ENCODE assay signal across 10 cellular contexts in genomic region chr17:48723555-48724239, GRCh38. TPM values are rescaled to one million over a fixed set of nuclear protein-coding genes. Genes with fewer than 3 reads are reported as not detected.
DNase-seq lines count a peak whose midpoint lies in the region; ATAC-seq and TF ChIP-seq lines count a peak whose summit lies in the region.
"Had no signal": no experiment of that assay in that cellular context is flagged by ENCODE, and none has a peak within 500 bp of the region (broad histone marks: within the 10 kb centered on the region; RNA-seq: fewer than 3 reads in every experiment).

No MANE protein-coding gene starts in this region.

- no peak overlapping the region for H3K27ac Mint-ChIP-seq in glutamatergic neuron (ENCODE audit: unreplicated experiment)
- no peak overlapping the region for H3K27ac Mint-ChIP-seq in stimulated activated memory B cell treated with anti-CD40 and anti-IgM and Interleukin-4, amounts not matched to agents 10 μg/mL and 1 μg/mL and 100 μg/mL, for 72 hours

- H3K27ac ChIP-seq in RWPE2 (ENCODE audit: poor library complexity, severe bottlenecking), result no peak overlapping the region

- H3K9me3 ChIP-seq in RWPE2 (ENCODE audit: severe bottlenecking), result no peaks in the 10 kb centered on the region

- no peaks in the 10 kb centered on the region for H3K36me3 Mint-ChIP-seq in activated T-cell treated with anti-CD3 and anti-CD28 coated beads, Interleukin-2, amount 50 U/mL, for 4 hours (ENCODE audit: insufficient read depth)
- H3K36me3 Mint-ChIP-seq in glutamatergic neuron (ENCODE audit: unreplicated experiment), result peaks cover 3% of the 10 kb centered on the region
- no peaks in the 10 kb centered on the region for H3K36me3 Mint-ChIP-seq in stimulated activated memory B cell treated with anti-CD40 and anti-IgM and Interleukin-4, amounts not matched to agents 10 μg/mL and 1 μg/mL and 100 μg/mL, for 72 hours

- peaks cover 26% of the 10 kb centered on the region for H3K4me1 Mint-ChIP-seq in activated T-cell treated with anti-CD3 and anti-CD28 coated beads, Interleukin-2, amount 50 U/mL, for 4 hours (ENCODE audit: low read depth)
- H3K4me1 Mint-ChIP-seq in glutamatergic neuron (ENCODE audit: low read depth, unreplicated experiment), result peaks cover 3% of the 10 kb centered on the region
- H3K4me1 Mint-ChIP-seq in stimulated activated memory B cell treated with anti-CD40 and anti-IgM and Interleukin-4, amounts not matched to agents 10 μg/mL and 1 μg/mL and 100 μg/mL, for 72 hours, result peaks cover 33% of the 10 kb centered on the region

- H3K27me3 Mint-ChIP-seq in activated T-cell treated with anti-CD3 and anti-CD28 coated beads, Interleukin-2, amount 50 U/mL, for 4 hours (ENCODE audit: low read depth), result peaks cover 93% of the 10 kb centered on the region
- H3K27me3 Mint-ChIP-seq in glutamatergic neuron (ENCODE audit: unreplicated experiment), result peaks cover 49% of the 10 kb centered on the region
- peaks cover 99% of the 10 kb centered on the region for H3K27me3 Mint-ChIP-seq in stimulated activated memory B cell treated with anti-CD40 and anti-IgM and Interleukin-4, amounts not matched to agents 10 μg/mL and 1 μg/mL and 100 μg/mL, for 72 hours

- TF ChIP-seq CTCF in RWPE2 (IDR thresholded peaks at IDR 0.05; ENCODE audit: poor library complexity, severe bottlenecking) (no peak), glutamatergic neuron (IDR thresholded peaks at IDR 0.05; ENCODE audit: partially characterized antibody, unreplicated experiment) (no peak)

- no peaks in the 10 kb centered on the region for H3K4me1 ChIP-seq in RWPE2 (ENCODE audit: insufficient read depth, poor library complexity, severe bottlenecking)

- H3K4me3 ChIP-seq in RWPE2 (ENCODE audit: severe bottlenecking), result no peak overlapping the region

- H3K27me3 ChIP-seq in RWPE2 (ENCODE audit: insufficient read depth, poor library complexity, severe bottlenecking), result peaks cover 100% of the 10 kb centered on the region

- no peak for ATAC-seq in activated T-cell treated with anti-CD3 and anti-CD28 coated beads, Interleukin-2, amount 50 U/mL, for 4 hours
- ATAC-seq in RWPE2 (ENCODE audit: low read depth) (no peak), GM21515 (IDR thresholded peaks at IDR 0.05; ENCODE audit: unreplicated experiment) (no peak), GM21390 (IDR thresholded peaks at IDR 0.05; ENCODE audit: unreplicated experiment) (no peak)
- no peak for ATAC-seq in stimulated activated memory B cell treated with anti-CD40 and anti-IgM and Interleukin-4, amounts not matched to agents 10 μg/mL and 1 μg/mL and 100 μg/mL, for 72 hours

- H3K4me3 Mint-ChIP-seq in activated T-cell treated with anti-CD3 and anti-CD28 coated beads, Interleukin-2, amount 50 U/mL, for 4 hours, result peak overlapping the region; percentile 61
- peak overlapping the region; percentile 32 for H3K4me3 Mint-ChIP-seq in glutamatergic neuron (ENCODE audit: unreplicated experiment)
- H3K4me3 Mint-ChIP-seq in stimulated activated memory B cell treated with anti-CD40 and anti-IgM and Interleukin-4, amounts not matched to agents 10 μg/mL and 1 μg/mL and 100 μg/mL, for 72 hours, result peak overlapping the region; percentile 38

- no peaks in the 10 kb centered on the region for H3K36me3 ChIP-seq in RWPE2 (ENCODE audit: low read depth)

- no peak for DNase-seq in activated T-cell treated with anti-CD3 and anti-CD28 coated beads, Interleukin-2, amount 50 U/mL, for 4 hours
- no peak for DNase-seq in activated T-cell treated with anti-CD3 and anti-CD28 coated beads for 4 hours
- peak; percentile 34 for DNase-seq in RWPE2 (ENCODE audit: low spot score)
- DNase-seq in glutamatergic neuron, result no peak
- DNase-seq in C1 segment of cervical spinal cord (lab: John Stamatoyannopoulos, UW), result no peak

- H3K9me3 Mint-ChIP-seq in activated T-cell treated with anti-CD3 and anti-CD28 coated beads, Interleukin-2, amount 50 U/mL, for 4 hours, result no peaks in the 10 kb centered on the region
- H3K9me3 Mint-ChIP-seq in glutamatergic neuron (ENCODE audit: unreplicated experiment), result peaks cover 1% of the 10 kb centered on the region
- H3K9me3 Mint-ChIP-seq in stimulated activated memory B cell treated with anti-CD40 and anti-IgM and Interleukin-4, amounts not matched to agents 10 μg/mL and 1 μg/mL and 100 μg/mL, for 72 hours, result no peaks in the 10 kb centered on the region

RNA-seq across cellular contexts. Expression of gene PRAC2, which starts 0.7 kb away (rescaled TPM):
- total RNA-seq in activated T-cell treated with anti-CD3 and anti-CD28 coated beads, Interleukin-2, amount 50 U/mL, for 4 hours, result not detected
- total RNA-seq in glutamatergic neuron (ENCODE audit: unreplicated experiment), result not detected
- total RNA-seq: activated CD8-positive, alpha-beta memory T cell treated with anti-CD3 and anti-CD28 coated beads for 36 hours; NCI-H460 had no signal

RNA-seq across cellular contexts. Expression of gene PRAC1, which starts 1.4 kb away (rescaled TPM):
- not detected for total RNA-seq in activated T-cell treated with anti-CD3 and anti-CD28 coated beads, Interleukin-2, amount 50 U/mL, for 4 hours
- total RNA-seq in glutamatergic neuron (ENCODE audit: unreplicated experiment), result not detected
- total RNA-seq: activated CD8-positive, alpha-beta memory T cell treated with anti-CD3 and anti-CD28 coated beads for 36 hours; NCI-H460 had no signal

RNA-seq across cellular contexts. Expression of gene HOXB13, which starts 4.9 kb away (rescaled TPM):
- under 1 TPM in 1 of 3 donors, not detected in 2; 0.11 TPM for total RNA-seq in activated T-cell treated with anti-CD3 and anti-CD28 coated beads, Interleukin-2, amount 50 U/mL, for 4 hours
- 0.20 TPM for total RNA-seq in glutamatergic neuron (ENCODE audit: unreplicated experiment)
- total RNA-seq: activated CD8-positive, alpha-beta memory T cell treated with anti-CD3 and anti-CD28 coated beads for 36 hours had no signal
